ENCODE assay signal across 1 cellular context in the genomic region with DNA sequence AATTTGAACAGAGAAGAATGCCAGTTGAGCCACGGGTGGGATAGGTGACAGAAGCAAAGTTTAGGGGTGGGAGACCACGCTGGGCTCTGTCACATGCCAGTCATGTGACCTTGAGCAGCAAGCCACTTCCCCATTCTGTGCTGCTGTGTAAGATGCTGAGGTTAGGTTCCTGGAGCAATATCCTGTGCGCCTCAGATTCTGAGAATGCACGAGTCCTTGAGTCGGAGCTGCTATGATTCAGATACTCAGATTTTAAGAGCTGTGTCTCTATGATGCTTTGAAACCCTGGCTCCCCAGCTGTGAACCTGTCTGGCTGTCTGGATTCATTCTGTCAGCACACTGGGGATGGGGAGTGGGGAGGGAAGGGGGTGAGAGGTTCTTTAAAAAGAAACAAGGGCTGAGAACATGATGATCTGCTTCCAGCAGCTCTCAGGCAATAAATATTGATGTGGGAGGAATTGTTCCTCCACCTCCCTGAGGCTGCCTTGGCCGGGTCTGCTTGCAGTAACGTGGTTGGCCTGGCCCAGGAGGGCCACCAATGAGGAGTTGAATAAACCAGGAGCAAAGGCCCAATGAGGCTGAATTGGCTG.
A peak's percentile ranks its signal among the peaks of the same experiment; 100 is the strongest.
TF ChIP-seq lines count a peak whose summit lies in the region.

No MANE protein-coding gene starts in this region.

TF ChIP-seq in K562, 482 proteins besides CTCF, POLR2A, EP300 and RAD21 (continued from another document):
- TF ChIP-seq MTA1 (IDR thresholded peaks at IDR 0.05; ENCODE audit: borderline replicate concordance): no peak
- TF ChIP-seq, protein P1, sequence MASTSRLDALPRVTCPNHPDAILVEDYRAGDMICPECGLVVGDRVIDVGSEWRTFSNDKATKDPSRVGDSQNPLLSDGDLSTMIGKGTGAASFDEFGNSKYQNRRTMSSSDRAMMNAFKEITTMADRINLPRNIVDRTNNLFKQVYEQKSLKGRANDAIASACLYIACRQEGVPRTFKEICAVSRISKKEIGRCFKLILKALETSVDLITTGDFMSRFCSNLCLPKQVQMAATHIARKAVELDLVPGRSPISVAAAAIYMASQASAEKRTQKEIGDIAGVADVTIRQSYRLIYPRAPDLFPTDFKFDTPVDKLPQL (IDR thresholded peaks at IDR 0.05; ENCODE audit: extremely low read depth, insufficient read length): no peak
- TF ChIP-seq FOSL1 (tag; conservative IDR thresholded peaks at IDR 0.05): no peak
- no peak for TF ChIP-seq E2F3 (CRISPR knock-in tag; IDR thresholded peaks at IDR 0.05)
- peak; percentile 33; the same call in 1 of the 2 replicates for TF ChIP-seq L3MBTL2 (IDR thresholded peaks at IDR 0.05)
- no peak for TF ChIP-seq HEY1 (CRISPR knock-in tag; IDR thresholded peaks at IDR 0.05; ENCODE audit: borderline replicate concordance)
- TF ChIP-seq, protein P2, sequence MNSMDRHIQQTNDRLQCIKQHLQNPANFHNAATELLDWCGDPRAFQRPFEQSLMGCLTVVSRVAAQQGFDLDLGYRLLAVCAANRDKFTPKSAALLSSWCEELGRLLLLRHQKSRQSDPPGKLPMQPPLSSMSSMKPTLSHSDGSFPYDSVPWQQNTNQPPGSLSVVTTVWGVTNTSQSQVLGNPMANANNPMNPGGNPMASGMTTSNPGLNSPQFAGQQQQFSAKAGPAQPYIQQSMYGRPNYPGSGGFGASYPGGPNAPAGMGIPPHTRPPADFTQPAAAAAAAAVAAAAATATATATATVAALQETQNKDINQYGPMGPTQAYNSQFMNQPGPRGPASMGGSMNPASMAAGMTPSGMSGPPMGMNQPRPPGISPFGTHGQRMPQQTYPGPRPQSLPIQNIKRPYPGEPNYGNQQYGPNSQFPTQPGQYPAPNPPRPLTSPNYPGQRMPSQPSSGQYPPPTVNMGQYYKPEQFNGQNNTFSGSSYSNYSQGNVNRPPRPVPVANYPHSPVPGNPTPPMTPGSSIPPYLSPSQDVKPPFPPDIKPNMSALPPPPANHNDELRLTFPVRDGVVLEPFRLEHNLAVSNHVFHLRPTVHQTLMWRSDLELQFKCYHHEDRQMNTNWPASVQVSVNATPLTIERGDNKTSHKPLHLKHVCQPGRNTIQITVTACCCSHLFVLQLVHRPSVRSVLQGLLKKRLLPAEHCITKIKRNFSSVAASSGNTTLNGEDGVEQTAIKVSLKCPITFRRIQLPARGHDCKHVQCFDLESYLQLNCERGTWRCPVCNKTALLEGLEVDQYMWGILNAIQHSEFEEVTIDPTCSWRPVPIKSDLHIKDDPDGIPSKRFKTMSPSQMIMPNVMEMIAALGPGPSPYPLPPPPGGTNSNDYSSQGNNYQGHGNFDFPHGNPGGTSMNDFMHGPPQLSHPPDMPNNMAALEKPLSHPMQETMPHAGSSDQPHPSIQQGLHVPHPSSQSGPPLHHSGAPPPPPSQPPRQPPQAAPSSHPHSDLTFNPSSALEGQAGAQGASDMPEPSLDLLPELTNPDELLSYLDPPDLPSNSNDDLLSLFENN (IDR thresholded peaks at IDR 0.05; ENCODE audit: low read depth in 2 of 2, low read length in 2 of 2): no peak
- TF ChIP-seq, protein P3, sequence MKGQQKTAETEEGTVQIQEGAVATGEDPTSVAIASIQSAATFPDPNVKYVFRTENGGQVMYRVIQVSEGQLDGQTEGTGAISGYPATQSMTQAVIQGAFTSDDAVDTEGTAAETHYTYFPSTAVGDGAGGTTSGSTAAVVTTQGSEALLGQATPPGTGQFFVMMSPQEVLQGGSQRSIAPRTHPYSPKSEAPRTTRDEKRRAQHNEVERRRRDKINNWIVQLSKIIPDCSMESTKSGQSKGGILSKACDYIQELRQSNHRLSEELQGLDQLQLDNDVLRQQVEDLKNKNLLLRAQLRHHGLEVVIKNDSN (CRISPR knock-in tag; IDR thresholded peaks at IDR 0.05): peak; percentile 71
- TF ChIP-seq RAD51 (IDR thresholded peaks at IDR 0.05; ENCODE audit: borderline replicate concordance, low read depth): peak; percentile 86
- no peak for TF ChIP-seq KLF10 (CRISPR knock-in tag; IDR thresholded peaks at IDR 0.05)
- no peak for TF ChIP-seq ZNF263 (CRISPR knock-in tag; IDR thresholded peaks at IDR 0.05; ENCODE audit: borderline replicate concordance)
- TF ChIP-seq ZNF232 (CRISPR knock-in tag; IDR thresholded peaks at IDR 0.05): no peak
- no peak for TF ChIP-seq TARDBP (IDR thresholded peaks at IDR 0.05)
- TF ChIP-seq RCOR1 (IDR thresholded peaks at IDR 0.05; ENCODE audit: borderline replicate concordance in 1 of 2, low read depth in 2 of 2, low read length in 2 of 2): peak in 1 of 2 experiments; percentile 49; a peak in 1 of 4 replicates
- no peak for TF ChIP-seq ZNF23 (CRISPR knock-in tag; IDR thresholded peaks at IDR 0.05)
- TF ChIP-seq, protein P4, sequence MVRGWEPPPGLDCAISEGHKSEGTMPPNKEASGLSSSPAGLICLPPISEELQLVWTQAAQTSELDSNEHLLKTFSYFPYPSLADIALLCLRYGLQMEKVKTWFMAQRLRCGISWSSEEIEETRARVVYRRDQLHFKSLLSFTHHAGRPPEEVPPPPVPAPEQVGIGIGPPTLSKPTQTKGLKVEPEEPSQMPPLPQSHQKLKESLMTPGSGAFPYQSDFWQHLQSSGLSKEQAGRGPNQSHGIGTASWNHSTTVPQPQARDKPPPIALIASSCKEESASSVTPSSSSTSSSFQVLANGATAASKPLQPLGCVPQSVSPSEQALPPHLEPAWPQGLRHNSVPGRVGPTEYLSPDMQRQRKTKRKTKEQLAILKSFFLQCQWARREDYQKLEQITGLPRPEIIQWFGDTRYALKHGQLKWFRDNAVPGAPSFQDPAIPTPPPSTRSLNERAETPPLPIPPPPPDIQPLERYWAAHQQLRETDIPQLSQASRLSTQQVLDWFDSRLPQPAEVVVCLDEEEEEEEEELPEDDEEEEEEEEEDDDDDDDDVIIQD (CRISPR knock-in tag; IDR thresholded peaks at IDR 0.05): no peak
- TF ChIP-seq HIVEP1 (CRISPR knock-in tag; IDR thresholded peaks at IDR 0.05): no peak
- TF ChIP-seq PCBP1 (IDR thresholded peaks at IDR 0.05; ENCODE audit: low read depth, low read length, poor library complexity, severe bottlenecking): no peak
- no peak for TF ChIP-seq ZFPM2 (CRISPR knock-in tag; IDR thresholded peaks at IDR 0.05)
- TF ChIP-seq YY1 (IDR thresholded peaks at IDR 0.05; ENCODE audit: borderline replicate concordance in 1 of 3, control insufficient read depth in 1 of 3, extremely low read depth in 1 of 3, insufficient read depth in 3 of 3, insufficient read length in 1 of 3, insufficient replicate concordance in 2 of 3, low read depth in 1 of 3, low read length in 2 of 3): no peak
